8 cellular contexts compared by ENCODE assay signal in the genomic region with DNA sequence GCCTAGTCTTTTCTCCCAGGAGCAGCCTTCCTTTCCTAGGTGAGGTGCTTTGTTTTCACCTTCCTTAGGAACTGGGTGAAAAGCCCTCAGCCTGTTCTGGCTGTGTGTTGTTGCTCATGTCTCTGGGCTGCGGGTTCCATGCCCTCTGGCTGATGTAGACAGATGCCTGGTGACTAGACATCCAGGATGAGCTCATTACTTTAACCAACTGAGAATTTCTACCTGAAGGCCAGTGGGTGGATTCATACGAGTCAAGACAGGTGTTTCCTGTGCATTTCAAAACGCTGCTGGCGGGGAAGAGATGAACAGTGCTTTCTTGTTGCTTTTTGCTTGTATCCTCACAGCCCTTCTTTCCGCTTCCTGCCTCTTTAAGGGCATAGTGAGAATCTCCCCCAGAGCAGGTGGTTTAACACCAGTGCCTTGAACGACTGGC. TPM values are rescaled to one million over a fixed set of nuclear protein-coding genes. Genes with fewer than 3 reads are reported as not detected.
DNase-seq lines count a peak whose midpoint lies in the region; ATAC-seq lines count a peak whose summit lies in the region.

No MANE protein-coding gene starts in this region.

- peaks cover 0 to 46% (median 4%) of the 10 kb centered on the region in 3 donors for H3K36me3 Mint-ChIP-seq in naive thymus-derived CD8-positive, alpha-beta T cell

- DNase-seq in Daoy (ENCODE audit: low read depth) = peak; percentile 61
- peak; percentile 67 for DNase-seq in M059J (ENCODE audit: low read depth)
- peak; percentile 38 for DNase-seq in activated naive CD4-positive, alpha-beta T cell treated with anti-CD3 and anti-CD28 coated beads, Interleukin-2, amount 50 U/mL, for 16 hours
- DNase-seq in naive thymus-derived CD8-positive, alpha-beta T cell = peak; percentile 16 to 82 (median 64)
- no peak for DNase-seq in NCI-H1092 (lab: John Stamatoyannopoulos, UW)
- no peak for DNase-seq in COR-L47 (lab: John Stamatoyannopoulos, UW)
- no peak for DNase-seq in dedifferentiated amniotic fluid mesenchymal stem cell (ENCODE audit: extremely low spot score)

- H3K9me3 Mint-ChIP-seq in naive thymus-derived CD8-positive, alpha-beta T cell = no peaks in the 10 kb centered on the region

- H3K4me3 Mint-ChIP-seq in naive thymus-derived CD8-positive, alpha-beta T cell = peak overlapping the region; percentile 29 to 75 (median 68)

- H3K27me3 Mint-ChIP-seq in naive thymus-derived CD8-positive, alpha-beta T cell = no peaks in the 10 kb centered on the region

- peak; percentile 93 to 96 for ATAC-seq in naive thymus-derived CD8-positive, alpha-beta T cell
- no peak for ATAC-seq in GM19463 (IDR thresholded peaks at IDR 0.05; ENCODE audit: unreplicated experiment)

- peak overlapping the region; percentile 85 to 94 (median 92) for H3K27ac Mint-ChIP-seq in naive thymus-derived CD8-positive, alpha-beta T cell

- POLR2A ChIA-PET in naive thymus-derived CD8-positive, alpha-beta T cell (lab: Charles Lee) = interaction anchor here (0.6 to 2.4 kb wide), 3 partner anchors 20 to 64 kb away, joined by 3 to 13 read pairs (median 9); a partner anchor contains a TSS

- peaks cover 22 to 75% (median 55%) of the 10 kb centered on the region in 4 donors for H3K4me1 Mint-ChIP-seq in naive thymus-derived CD8-positive, alpha-beta T cell

RNA-seq across cellular contexts. Expression of a gene that starts 22.3 kb away (rescaled TPM):
- 98.3 and 118 TPM in 2 replicates for total RNA-seq in Daoy (2014; rRNA removed; shearing (Covaris generic))
- 54.7 and 79.3 TPM in 2 replicates for total RNA-seq in M059J (2014; rRNA removed; shearing (Covaris generic))
- 100 to 1,000 TPM in 1 of 2 experiments, 10 to 100 TPM in 1; 99.2 to 121 TPM for total RNA-seq in naive thymus-derived CD8-positive, alpha-beta T cell
- polyA plus RNA-seq in naive thymus-derived CD8-positive, alpha-beta T cell = 10 to 100 TPM; 57.8 to 72.0 (median 69.6) TPM

RNA-seq across cellular contexts. Expression of a gene that starts 22.5 kb away (rescaled TPM):
- total RNA-seq in Daoy (2014; rRNA removed; shearing (Covaris generic)) = 17.7 and 18.2 TPM in 2 replicates
- 8.9 and 13.1 TPM in 2 replicates for total RNA-seq in M059J (2014; rRNA removed; shearing (Covaris generic))
- total RNA-seq in naive thymus-derived CD8-positive, alpha-beta T cell = 10 to 100 TPM; 76.0 to 79.0 TPM
- polyA plus RNA-seq in naive thymus-derived CD8-positive, alpha-beta T cell = 10 to 100 TPM; 12.3 to 23.4 (median 19.3) TPM

RNA-seq across cellular contexts. Expression of a gene that starts 31.8 kb away (rescaled TPM):
- total RNA-seq in Daoy (2014; rRNA removed; shearing (Covaris generic)) = 3.6 and 3.9 TPM in 2 replicates
- 4.8 and 8.0 TPM in 2 replicates for total RNA-seq in M059J (2014; rRNA removed; shearing (Covaris generic))
- 1 to 10 TPM; 1.5 to 2.4 TPM for total RNA-seq in naive thymus-derived CD8-positive, alpha-beta T cell
- 1 to 10 TPM in 2 of 3 donors, under 1 TPM in 1; 0.35 to 1.9 (median 1.4) TPM for polyA plus RNA-seq in naive thymus-derived CD8-positive, alpha-beta T cell

RNA-seq across cellular contexts. Expression of a gene that starts 56.2 kb away (rescaled TPM):
- total RNA-seq in Daoy (2014; rRNA removed; shearing (Covaris generic)) = not detected in 2 replicates
- total RNA-seq in M059J (2014; rRNA removed; shearing (Covaris generic)) = not detected in 2 replicates
- total RNA-seq in naive thymus-derived CD8-positive, alpha-beta T cell = 1 to 10 TPM in 1 of 2 experiments, under 1 TPM in 1; 0.82 to 1.3 TPM
- under 1 TPM in 2 of 3 donors, not detected in 1; 0.06 to 0.13 TPM for polyA plus RNA-seq in naive thymus-derived CD8-positive, alpha-beta T cell

Comparison
In these comparisons a context has a peak if more than half of its experiments do, and no peak if none do; other contexts are left out.
1. DNase-seq: peak in Daoy (single experiment), M059J (single experiment), activated naive CD4-positive, alpha-beta T cell treated with anti-CD3 and anti-CD28 coated beads, Interleukin-2, amount 50 U/mL, for 16 hours (single experiment) and naive thymus-derived CD8-positive, alpha-beta T cell (10 of 10); none in NCI-H1092 (single experiment), COR-L47 (single experiment) and dedifferentiated amniotic fluid mesenchymal stem cell (single experiment).